ENCODE assay signal across 22 cellular contexts in the genomic region with DNA sequence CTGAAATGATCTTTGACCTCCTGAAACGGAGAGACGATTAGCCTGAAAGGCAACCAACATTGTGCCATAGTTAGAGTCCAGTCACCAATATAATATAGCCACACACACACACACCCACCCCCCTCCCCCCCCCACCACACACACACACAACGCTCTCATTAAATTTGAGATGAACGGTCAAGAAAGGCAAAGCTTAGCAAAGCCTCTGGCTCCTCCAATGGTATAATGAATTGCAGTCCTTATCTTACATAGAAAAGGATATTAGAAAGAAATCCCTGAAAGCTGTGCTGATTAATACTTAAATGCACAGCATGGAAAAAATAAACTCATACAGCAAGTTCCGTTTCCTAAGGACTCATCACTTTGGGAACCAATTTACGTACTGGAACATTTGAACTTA. TPM values are rescaled to one million over a fixed set of nuclear protein-coding genes. Genes with fewer than 3 reads are reported as not detected.
A peak's percentile ranks its signal among the peaks of the same experiment; 100 is the strongest.
DNase-seq lines count a peak whose midpoint lies in the region; ATAC-seq and TF ChIP-seq lines count a peak whose summit lies in the region.
"Had no signal": no experiment of that assay in that cellular context is flagged by ENCODE, and none has a peak within 500 bp of the region (broad histone marks: within the 10 kb centered on the region; RNA-seq: fewer than 3 reads in every experiment).

No MANE protein-coding gene starts in this region.

- H4K20me1 ChIP-seq in hepatocyte (ENCODE audit: insufficient read depth, poor library complexity, severe bottlenecking): no peaks in the 10 kb centered on the region

- 70% methylated on average over 3 of the region's 6 CpGs for WGBS in HUES64
- WGBS in hepatocyte (ENCODE audit: low lambda C conversion rate, missing lambda C conversion rate): 43% methylated on average over 5 of the region's 6 CpGs

- ATAC-seq in GM21381 (IDR thresholded peaks at IDR 0.05; ENCODE audit: unreplicated experiment): no peak
- ATAC-seq: activated CD8-positive, alpha-beta memory T cell treated with anti-CD3 and anti-CD28 coated beads, Interleukin-2, amount 10 ng/mL, durations not matched to agents 7 days and 5 days; effector memory CD8-positive, alpha-beta T cell had no signal

- H3K27me3 ChIP-seq in HUES64 (ENCODE audit: insufficient read depth, low read length): peaks cover 18% of the 10 kb centered on the region
- peaks cover 23% of the 10 kb centered on the region for H3K27me3 ChIP-seq in hepatocyte

- no peaks in the 10 kb centered on the region for H3K36me3 Mint-ChIP-seq in brain
- H3K36me3 Mint-ChIP-seq: activated CD8-positive, alpha-beta memory T cell treated with anti-CD3 and anti-CD28 coated beads, Interleukin-2, amount 10 ng/mL, durations not matched to agents 7 days and 5 days had no signal

- H3K36me3 ChIP-seq in HUES64 (ENCODE audit: insufficient read depth, low read length) (no peaks in the 10 kb centered on the region), hepatocyte (replicated peaks; ENCODE audit: insufficient read depth, low read depth) (no peaks in the 10 kb centered on the region)
- H3K36me3 ChIP-seq: HAP-1 had no signal

- H3K9me2 ChIP-seq in hepatocyte (replicated peaks; ENCODE audit: insufficient read depth): no peaks in the 10 kb centered on the region

- H3K9me3 ChIP-seq in HUES64 (ENCODE audit: insufficient read depth, low read depth, low read length) (no peaks in the 10 kb centered on the region), hepatocyte (ENCODE audit: low read depth) (no peaks in the 10 kb centered on the region)
- H3K9me3 ChIP-seq: HAP-1 had no signal

- peak overlapping the region in 3 of 5 experiments; percentile 90 to 96 (median 92) for H3K27ac Mint-ChIP-seq in brain
- H3K27ac Mint-ChIP-seq: activated CD8-positive, alpha-beta memory T cell treated with anti-CD3 and anti-CD28 coated beads, Interleukin-2, amount 10 ng/mL, durations not matched to agents 7 days and 5 days; activated T-helper 2 cell treated with anti-CD3 and anti-CD28 coated beads, Interferon-gamma antibody, Interleukin-2, Interleukin-4, amounts not matched to agents 10 μg/mL and 5 μg/mL and 100 μg/mL, durations not matched to agents 14 hours and 24 hours and 36 hours; effector memory CD8-positive, alpha-beta T cell; stimulated activated naive CD8-positive, alpha-beta T cell treated with anti-CD3 and anti-CD28 coated beads, Interleukin-15, Interleukin-2, amounts not matched to agents 100 ng/mL and 50 ng/mL, for 24 hours had no signal

- peaks cover 74% of the 10 kb centered on the region for H3K4me1 Mint-ChIP-seq in brain
- H3K4me1 Mint-ChIP-seq: activated CD8-positive, alpha-beta memory T cell treated with anti-CD3 and anti-CD28 coated beads, Interleukin-2, amount 10 ng/mL, durations not matched to agents 7 days and 5 days had no signal

- TF ChIP-seq CTCF in brain (conservative IDR thresholded peaks at IDR 0.05) (no peak), hepatocyte (IDR thresholded peaks at IDR 0.05; ENCODE audit: poor library complexity) (no peak)

- no peak for DNase-seq in hepatocyte (ENCODE audit: low spot score)
- peak; percentile 26 for DNase-seq in superior temporal gyrus (ENCODE audit: extremely low spot score)
- DNase-seq in HUDEP-2 (lab: John Stamatoyannopoulos, UW; ENCODE audit: unreplicated experiment in 76 of 76): no peak
- DNase-seq in NCI-H1694 treated with DMSO at 0.1 percent for 48 hours (lab: John Stamatoyannopoulos, UW): no peak
- DNase-seq: activated CD4-positive, alpha-beta T cell treated with anti-CD3 and anti-CD28 coated beads for 1 hour; activated CD8-positive, alpha-beta memory T cell treated with anti-CD3 and anti-CD28 coated beads, Interleukin-2, amount 10 ng/mL, durations not matched to agents 7 days and 5 days; AML-193; cerebellar nuclear complex; DND-41; effector memory CD8-positive, alpha-beta T cell; Kasumi-1; NCI-H1436; NCI-H2171; NCI-H82; stimulated activated CD4-positive, alpha-beta T cell treated with anti-CD3 and anti-CD28 coated beads, Interleukin-2, amount 100 ng/mL, for 24 hours had no signal

- peaks cover 8% of the 10 kb centered on the region for H3K27me3 Mint-ChIP-seq in brain
- H3K27me3 Mint-ChIP-seq: effector memory CD8-positive, alpha-beta T cell; stimulated activated naive CD8-positive, alpha-beta T cell treated with anti-CD3 and anti-CD28 coated beads, Interleukin-15, Interleukin-2, amounts not matched to agents 100 ng/mL and 50 ng/mL, for 24 hours had no signal

- peak overlapping the region; percentile 76 for H3K4me3 ChIP-seq in HUES64 (ENCODE audit: low read length)
- no peak overlapping the region for H3K4me3 ChIP-seq in hepatocyte
- H3K4me3 ChIP-seq: SK-N-MC had no signal

- H3K9ac ChIP-seq in HUES64 (ENCODE audit: low read depth, low read length): no peak overlapping the region

- H3K4me1 ChIP-seq in HUES64 (ENCODE audit: insufficient read depth, low read length): peaks cover 14% of the 10 kb centered on the region; the same call in 1 of the 2 replicates
- no peaks in the 10 kb centered on the region for H3K4me1 ChIP-seq in hepatocyte (ENCODE audit: insufficient read depth)

- peak overlapping the region; percentile 80 for H3K4me2 ChIP-seq in hepatocyte

- H3K27ac ChIP-seq in HUES64 (ENCODE audit: low read depth, low read length): no peak overlapping the region
- H3K27ac ChIP-seq in hepatocyte: peak overlapping the region; percentile 7
- H3K27ac ChIP-seq: SK-N-MC had no signal

- H2AFZ ChIP-seq in hepatocyte: peak overlapping the region; percentile 49

- peak overlapping the region in 4 of 5 experiments; percentile 88 to 97 (median 93) for H3K4me3 Mint-ChIP-seq in brain
- H3K4me3 Mint-ChIP-seq: activated CD8-positive, alpha-beta memory T cell treated with anti-CD3 and anti-CD28 coated beads, Interleukin-2, amount 10 ng/mL, durations not matched to agents 7 days and 5 days; effector memory CD8-positive, alpha-beta T cell; stimulated activated naive CD8-positive, alpha-beta T cell treated with anti-CD3 and anti-CD28 coated beads, Interleukin-15, Interleukin-2, amounts not matched to agents 100 ng/mL and 50 ng/mL, for 24 hours had no signal

- H3K9me3 Mint-ChIP-seq in brain: no peaks in the 10 kb centered on the region

- H3K79me2 ChIP-seq in hepatocyte: peaks cover 12% of the 10 kb centered on the region

RNA-seq across cellular contexts. Expression of a gene that starts 0.9 kb away (rescaled TPM):
- 1.6 TPM for polyA plus RNA-seq in HUES64 (2013, experiment 1 of 2)
- 4.6 TPM for polyA plus RNA-seq in HUES64 (2013, experiment 2 of 2)
- polyA plus RNA-seq in brain (ENCODE audit: insufficient read depth, low read depth, low replicate concordance) (0.75 TPM), hepatocyte (7.4 and 8.5 TPM in 2 replicates)
- total RNA-seq in hepatocyte: 2.9 and 4.9 TPM in 2 replicates
- total RNA-seq: activated CD8-positive, alpha-beta memory T cell treated with anti-CD3 and anti-CD28 coated beads, Interleukin-2, amount 10 ng/mL, durations not matched to agents 7 days and 5 days; activated T-helper 2 cell treated with anti-CD3 and anti-CD28 coated beads, Interferon-gamma antibody, Interleukin-2, Interleukin-4, amounts not matched to agents 10 μg/mL and 5 μg/mL and 100 μg/mL, durations not matched to agents 14 hours and 24 hours and 36 hours had no signal
